Comparison of ENCODE assay signal across 13 cellular contexts in genomic region chr3:114649331-114649730, GRCh38.
DNase-seq lines count a peak whose midpoint lies in the region; ATAC-seq and TF ChIP-seq lines count a peak whose summit lies in the region.
"Had no signal": no experiment of that assay in that cellular context is flagged by ENCODE, and none has a peak within 500 bp of the region (broad histone marks: within the 10 kb centered on the region; RNA-seq: fewer than 3 reads in every experiment).

No MANE protein-coding gene starts in this region.

- H3K27ac Mint-ChIP-seq in CD14-positive monocyte = no peak overlapping the region
- H3K27ac Mint-ChIP-seq: immature natural killer cell, nephron had no signal

- H3K27me3 Mint-ChIP-seq in CD14-positive monocyte (ENCODE audit: low read depth in 3 of 3) = no peaks in the 10 kb centered on the region

- H3K4me3 Mint-ChIP-seq in CD14-positive monocyte = no peak overlapping the region
- H3K4me3 Mint-ChIP-seq: immature natural killer cell, nephron had no signal

- TF ChIP-seq CTCF in NB4 (IDR thresholded peaks at IDR 0.05; ENCODE audit: low read depth, low read length) = no peak
- no peak for TF ChIP-seq CTCF in omental fat pad (IDR thresholded peaks at IDR 0.05)
- TF ChIP-seq CTCF in CD14-positive monocyte (IDR thresholded peaks at IDR 0.05) = no peak

- no peak overlapping the region for H3K4me3 ChIP-seq in NB4 (ENCODE audit: low read depth, low read length)
- H3K4me3 ChIP-seq: ascending aorta had no signal

- no peaks in the 10 kb centered on the region for H3K36me3 Mint-ChIP-seq in CD14-positive monocyte
- H3K36me3 Mint-ChIP-seq: immature natural killer cell had no signal

- DNase-seq in NB4 (ENCODE audit: low read depth) (peak; percentile 1), dermis blood vessel endothelial cell (peak; percentile 69), omental fat pad (ENCODE audit: low spot score) (no peak), CD14-positive monocyte (ENCODE audit: low spot score) (no peak), head of caudate nucleus (no peak), NCI-H1105 treated with DMSO at 0.1 percent for 48 hours (lab: John Stamatoyannopoulos, UW) (no peak)
- DNase-seq: immature natural killer cell; NCI-H2029 treated with DMSO at 0.1 percent for 48 hours; NK-92 treated with Interleukin-12 subunit alpha and Interleukin-12 subunit beta, amount 100 ng/mL, for 24 hours had no signal

- intact Hi-C loops in CD14-positive monocyte (cut with micrococcal nuclease) = no loop called here
- intact Hi-C loops in head of caudate nucleus (cut with DNase I) = no loop called here

- no peak for TF ChIP-seq POLR2A in NB4 (IDR thresholded peaks at IDR 0.05; ENCODE audit: extremely low read depth, insufficient read length)

- ATAC-seq in GM18511 (IDR thresholded peaks at IDR 0.05; ENCODE audit: unreplicated experiment) = peak; percentile 49
- peak; percentile 59 for ATAC-seq in omental fat pad (ENCODE audit: low FRiP score)
- ATAC-seq in GM21717 (IDR thresholded peaks at IDR 0.05; ENCODE audit: unreplicated experiment) = no peak

- H3K4me1 Mint-ChIP-seq in CD14-positive monocyte = no peaks in the 10 kb centered on the region

- peaks cover 0 to 1% (median 0%) of the 10 kb centered on the region in 7 donors for H3K9me3 Mint-ChIP-seq in CD14-positive monocyte
- H3K9me3 Mint-ChIP-seq: immature natural killer cell had no signal

Comparison
In these comparisons a context has a peak if more than half of its experiments do, and no peak if none do; other contexts are left out.
1. DNase-seq: peak in NB4 (single experiment) and dermis blood vessel endothelial cell (single experiment); none in omental fat pad (single experiment), CD14-positive monocyte (single experiment), head of caudate nucleus (0 of 42) and NCI-H1105 treated with DMSO at 0.1 percent for 48 hours (single experiment).